In the genomic region with DNA sequence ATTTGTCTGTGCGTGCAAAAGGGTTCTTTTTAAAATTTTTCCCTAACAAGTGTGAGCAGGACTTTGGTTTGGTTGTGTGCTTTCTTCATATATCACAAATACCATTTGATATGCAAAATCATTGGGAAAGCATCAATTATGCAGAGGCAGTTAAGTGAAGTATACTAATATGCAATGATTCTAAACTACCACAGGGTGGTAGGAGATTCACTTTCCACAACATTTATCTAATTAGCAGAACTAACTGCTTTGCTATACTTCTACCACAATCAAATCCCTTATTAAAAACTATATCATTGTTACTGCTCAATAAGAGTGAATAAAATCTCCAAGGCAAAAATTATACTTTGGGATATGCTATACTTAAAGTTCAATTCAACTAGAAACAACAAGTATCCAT, we compare ENCODE assay signal across 11 cellular contexts.
A peak's percentile ranks its signal among the peaks of the same experiment; 100 is the strongest.
DNase-seq lines count a peak whose midpoint lies in the region; ATAC-seq and TF ChIP-seq lines count a peak whose summit lies in the region.
"Had no signal": no experiment of that assay in that cellular context is flagged by ENCODE, and none has a peak within 500 bp of the region (broad histone marks: within the 10 kb centered on the region; RNA-seq: fewer than 3 reads in every experiment).

No MANE protein-coding gene starts in this region.

- H3K27ac ChIP-seq in right lobe of liver: no peak overlapping the region
- H3K27ac ChIP-seq: Peyer's patch, psoas muscle had no signal

- TF ChIP-seq POLR2A in right lobe of liver (IDR thresholded peaks at IDR 0.05): no peak

- no peak for ATAC-seq in right lobe of liver
- ATAC-seq: psoas muscle had no signal

- no peaks in the 10 kb centered on the region for H3K4me1 ChIP-seq in right lobe of liver
- H3K4me1 ChIP-seq: Peyer's patch, psoas muscle had no signal

- no peak for TF ChIP-seq CTCF in foreskin fibroblast (IDR thresholded peaks at IDR 0.05; ENCODE audit: low read depth, low read length)
- no peak for TF ChIP-seq CTCF in right lobe of liver (IDR thresholded peaks at IDR 0.05)

- H3K36me3 ChIP-seq in right lobe of liver: no peaks in the 10 kb centered on the region
- H3K36me3 ChIP-seq: Peyer's patch had no signal

- H3K4me3 ChIP-seq in foreskin fibroblast (ENCODE audit: low read depth in 1 of 2, low read length in 2 of 2) (no peak overlapping the region), right lobe of liver (no peak overlapping the region)
- H3K4me3 ChIP-seq: Peyer's patch, psoas muscle had no signal

- H3K27me3 ChIP-seq in right lobe of liver: no peaks in the 10 kb centered on the region
- H3K27me3 ChIP-seq: Peyer's patch had no signal

- CTCF ChIA-PET in HEK293T (lab: Yijun Ruan, JAX): no interaction called here

- in situ Hi-C loops in SK-MEL-5 (cut with HindIII; ENCODE audit: low pct_unique_long_range_greater_than_20kb, low sequenced_read_pairs): no loop called here

- DNase-seq in Ammon's horn (ENCODE audit: low spot score) (peak; percentile 6), HEK293T (ENCODE audit: extremely low spot score) (no peak), SK-MEL-5 (ENCODE audit: low read depth, low spot score) (peak; percentile 20), foreskin fibroblast (peak; percentile 17 to 24), right lobe of liver (no peak), NCI-H2227 (lab: John Stamatoyannopoulos, UW; ENCODE audit: unreplicated experiment) (no peak), NOMO-1 treated with DMSO at 0.1 percent for 48 hours (lab: John Stamatoyannopoulos, UW; ENCODE audit: unreplicated experiment) (no peak)
- DNase-seq in effector CD4-positive, alpha-beta T cell: no peak
- DNase-seq: activated B cell treated with CpG ODN at 0.5 μM for 24 hours, Peyer's patch, psoas muscle had no signal

- H3K9me3 ChIP-seq in right lobe of liver: no peaks in the 10 kb centered on the region
- H3K9me3 ChIP-seq: Peyer's patch had no signal

- WGBS in right lobe of liver (ENCODE audit: insufficient coverage, low coverage, low lambda C conversion rate, missing lambda C conversion rate): 68% methylated on average over 1 of the region's 1 CpG

- intact Hi-C loops in right lobe of liver (cut with DNase I): no loop called here

- POLR2A ChIA-PET in HEK293T (lab: Yijun Ruan, JAX): no interaction called here

TF ChIP-seq in HEK293T, 16 proteins besides CTCF, POLR2A, EP300 and RAD21:
- TF ChIP-seq LEF1 (IDR thresholded peaks at IDR 0.05; ENCODE audit: borderline replicate concordance) (0 out of 2 replicates have a peak, but pooled peaks have one; percentile 8), TARDBP (IDR thresholded peaks at IDR 0.05) (no peak), FOXA1 (IDR thresholded peaks at IDR 0.05) (no peak), L3MBTL2 (conservative IDR thresholded peaks at IDR 0.05) (no peak), BHLHE40 (IDR thresholded peaks at IDR 0.05; ENCODE audit: borderline replicate concordance) (no peak)
- TF ChIP-seq, protein P1, sequence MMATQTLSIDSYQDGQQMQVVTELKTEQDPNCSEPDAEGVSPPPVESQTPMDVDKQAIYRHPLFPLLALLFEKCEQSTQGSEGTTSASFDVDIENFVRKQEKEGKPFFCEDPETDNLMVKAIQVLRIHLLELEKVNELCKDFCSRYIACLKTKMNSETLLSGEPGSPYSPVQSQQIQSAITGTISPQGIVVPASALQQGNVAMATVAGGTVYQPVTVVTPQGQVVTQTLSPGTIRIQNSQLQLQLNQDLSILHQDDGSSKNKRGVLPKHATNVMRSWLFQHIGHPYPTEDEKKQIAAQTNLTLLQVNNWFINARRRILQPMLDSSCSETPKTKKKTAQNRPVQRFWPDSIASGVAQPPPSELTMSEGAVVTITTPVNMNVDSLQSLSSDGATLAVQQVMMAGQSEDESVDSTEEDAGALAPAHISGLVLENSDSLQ (IDR thresholded peaks at IDR 0.05): no peak

Comparison
In these comparisons a context has a peak if more than half of its experiments do, and no peak if none do; other contexts are left out.
1. DNase-seq: peak in Ammon's horn (single experiment), SK-MEL-5 (single experiment) and foreskin fibroblast (2 of 2); none in HEK293T (single experiment), effector CD4-positive, alpha-beta T cell (single experiment), right lobe of liver (0 of 3), NCI-H2227 (single experiment) and NOMO-1 treated with DMSO at 0.1 percent for 48 hours (single experiment).